ENCODE assay signal across 30 cellular contexts in the genomic region with DNA sequence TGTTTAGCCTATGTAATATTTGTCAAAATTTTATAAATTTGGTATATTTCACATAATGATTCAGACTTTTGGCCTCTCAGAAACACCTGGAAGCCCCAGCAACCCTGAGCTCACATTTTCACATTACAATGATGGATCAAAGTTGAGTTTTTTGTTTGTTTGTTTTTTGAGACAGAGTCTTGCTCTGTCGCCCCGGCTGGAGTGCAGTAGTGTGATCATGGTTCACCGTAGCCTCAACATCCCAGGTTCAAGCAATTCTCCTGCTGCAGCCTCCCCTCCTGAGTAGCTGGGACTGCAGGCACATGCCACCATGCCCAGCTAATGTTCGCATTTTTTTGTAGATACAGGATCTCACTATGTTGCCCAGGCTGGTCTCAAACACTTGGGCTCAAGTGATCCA. TPM values are rescaled to one million over a fixed set of nuclear protein-coding genes. Genes with fewer than 3 reads are reported as not detected.
"Had no signal": no experiment of that assay in that cellular context is flagged by ENCODE, and none has a peak within 500 bp of the region (broad histone marks: within the 10 kb centered on the region; RNA-seq: fewer than 3 reads in every experiment).

No MANE protein-coding gene starts in this region.

- H3K27ac Mint-ChIP-seq: naive thymus-derived CD4-positive, alpha-beta T cell; natural killer cell; nephron; neural progenitor cell; progenitor cell of endocrine pancreas; stimulated activated effector memory CD8-positive, alpha-beta T cell treated with anti-CD3 and anti-CD28 coated beads, Interleukin-12 subunit alpha, Interleukin-12 subunit beta, amount 100 ng/mL, for 72 hours; stimulated activated naive B cell treated with anti-CD40 and anti-IgM and Interleukin-4, amounts not matched to agents 10 μg/mL and 1 μg/mL and 100 μg/mL, for 72 hours; stimulated activated naive CD8-positive, alpha-beta T cell treated with anti-CD3 and anti-CD28 coated beads, Interleukin-15, Interleukin-2, amounts not matched to agents 100 ng/mL and 50 ng/mL, for 24 hours; type B pancreatic cell had no signal

- H3K4me3 ChIP-seq: neural progenitor cell, ovary, psoas muscle, skin epidermis, smooth muscle cell, spleen, stomach, thoracic aorta, thyroid gland, tibial nerve, upper lobe of right lung, uterus had no signal

- DNase-seq: naive thymus-derived CD4-positive, alpha-beta T cell; natural killer cell; occipital lobe; ovary; posterior cingulate gyrus; psoas muscle; right cardiac atrium; spleen; stimulated activated CD4-positive, alpha-beta T cell treated with anti-CD3 and anti-CD28 coated beads, Interleukin-15, amount 100 ng/mL, for 24 hours; stimulated activated CD4-positive, alpha-beta T cell treated with anti-CD3 and anti-CD28 coated beads, Interleukin-2, amount 100 ng/mL, for 24 hours; stimulated activated CD4-positive, alpha-beta T cell treated with anti-CD3 and anti-CD28 coated beads, Interleukin-2, amount 100 ng/mL, for 48 hours; stimulated activated CD4-positive, alpha-beta T cell treated with anti-CD3 and anti-CD28 coated beads, Interleukin-4, amount 100 ng/mL, for 24 hours; stimulated activated naive B cell treated with anti-CD40 and anti-IgM and Interleukin-4, amounts not matched to agents 10 μg/mL and 1 μg/mL and 100 μg/mL, for 72 hours; stimulated activated naive CD4-positive, alpha-beta T cell treated with Interleukin-2 at 50 U/mL for 16 hours; stomach; thyroid gland; upper lobe of right lung; uterus had no signal

- ATAC-seq: naive thymus-derived CD4-positive, alpha-beta T cell; natural killer cell; psoas muscle; right cardiac atrium; sciatic nerve; stimulated activated effector memory CD8-positive, alpha-beta T cell treated with anti-CD3 and anti-CD28 coated beads, Interleukin-12 subunit alpha, Interleukin-12 subunit beta, amount 100 ng/mL, for 72 hours; stimulated activated naive B cell treated with anti-CD40 and anti-IgM and Interleukin-4, amounts not matched to agents 10 μg/mL and 1 μg/mL and 100 μg/mL, for 72 hours; upper lobe of right lung had no signal

- H3K9me3 ChIP-seq: ovary, psoas muscle, spleen, stomach, thoracic aorta, thyroid gland, tibial nerve, upper lobe of right lung, uterus had no signal

- H3K27me3 ChIP-seq: neural progenitor cell, ovary, stomach, thyroid gland, tibial nerve, uterus had no signal

- H3K4me1 ChIP-seq: neural progenitor cell, parathyroid adenoma, psoas muscle, spleen, stomach, thyroid gland, tibial nerve, upper lobe of right lung, uterus had no signal

- H2AFZ ChIP-seq: neural progenitor cell, parathyroid adenoma had no signal

- H3K9ac ChIP-seq: neural progenitor cell, parathyroid adenoma had no signal

- H3K4me2 ChIP-seq: neural progenitor cell, smooth muscle cell had no signal

- H3K27ac ChIP-seq: neural progenitor cell, ovary, parathyroid adenoma, psoas muscle, skin epidermis, spleen, stomach, thoracic aorta, thyroid gland, tibial nerve, upper lobe of right lung, uterus had no signal

- H3K4me3 Mint-ChIP-seq: naive thymus-derived CD4-positive, alpha-beta T cell; natural killer cell; nephron; neural progenitor cell; stimulated activated effector memory CD8-positive, alpha-beta T cell treated with anti-CD3 and anti-CD28 coated beads, Interleukin-12 subunit alpha, Interleukin-12 subunit beta, amount 100 ng/mL, for 72 hours; stimulated activated naive B cell treated with anti-CD40 and anti-IgM and Interleukin-4, amounts not matched to agents 10 μg/mL and 1 μg/mL and 100 μg/mL, for 72 hours; stimulated activated naive CD8-positive, alpha-beta T cell treated with anti-CD3 and anti-CD28 coated beads, Interleukin-15, Interleukin-2, amounts not matched to agents 100 ng/mL and 50 ng/mL, for 24 hours; type B pancreatic cell had no signal

- H3K4me1 Mint-ChIP-seq: naive thymus-derived CD4-positive, alpha-beta T cell; natural killer cell; neural progenitor cell; stimulated activated effector memory CD8-positive, alpha-beta T cell treated with anti-CD3 and anti-CD28 coated beads, Interleukin-12 subunit alpha, Interleukin-12 subunit beta, amount 100 ng/mL, for 72 hours; stimulated activated naive B cell treated with anti-CD40 and anti-IgM and Interleukin-4, amounts not matched to agents 10 μg/mL and 1 μg/mL and 100 μg/mL, for 72 hours had no signal

- H3K36me3 Mint-ChIP-seq: naive thymus-derived CD4-positive, alpha-beta T cell; natural killer cell; neural progenitor cell; stimulated activated effector memory CD8-positive, alpha-beta T cell treated with anti-CD3 and anti-CD28 coated beads, Interleukin-12 subunit alpha, Interleukin-12 subunit beta, amount 100 ng/mL, for 72 hours; stimulated activated naive B cell treated with anti-CD40 and anti-IgM and Interleukin-4, amounts not matched to agents 10 μg/mL and 1 μg/mL and 100 μg/mL, for 72 hours; type B pancreatic cell had no signal

- H3K27me3 Mint-ChIP-seq: stimulated activated naive CD8-positive, alpha-beta T cell treated with anti-CD3 and anti-CD28 coated beads, Interleukin-15, Interleukin-2, amounts not matched to agents 100 ng/mL and 50 ng/mL, for 24 hours had no signal

- H3K9me3 Mint-ChIP-seq: natural killer cell; nephron; neural progenitor cell; stimulated activated effector memory CD8-positive, alpha-beta T cell treated with anti-CD3 and anti-CD28 coated beads, Interleukin-12 subunit alpha, Interleukin-12 subunit beta, amount 100 ng/mL, for 72 hours; stimulated activated naive B cell treated with anti-CD40 and anti-IgM and Interleukin-4, amounts not matched to agents 10 μg/mL and 1 μg/mL and 100 μg/mL, for 72 hours; stimulated activated naive CD8-positive, alpha-beta T cell treated with anti-CD3 and anti-CD28 coated beads, Interleukin-15, Interleukin-2, amounts not matched to agents 100 ng/mL and 50 ng/mL, for 24 hours; type B pancreatic cell had no signal

- H3K79me2 ChIP-seq: parathyroid adenoma had no signal

- H3K36me3 ChIP-seq: neural progenitor cell, ovary, spleen, stomach, thoracic aorta, thyroid gland, tibial nerve, upper lobe of right lung, uterus had no signal

RNA-seq across cellular contexts. Expression of a gene that starts 10.6 kb away (rescaled TPM):
- total RNA-seq: naive thymus-derived CD4-positive, alpha-beta T cell; natural killer cell had no signal
- polyA plus RNA-seq: naive thymus-derived CD4-positive, alpha-beta T cell had no signal
